ENCODE assay signal across 1 cellular context in the genomic region with DNA sequence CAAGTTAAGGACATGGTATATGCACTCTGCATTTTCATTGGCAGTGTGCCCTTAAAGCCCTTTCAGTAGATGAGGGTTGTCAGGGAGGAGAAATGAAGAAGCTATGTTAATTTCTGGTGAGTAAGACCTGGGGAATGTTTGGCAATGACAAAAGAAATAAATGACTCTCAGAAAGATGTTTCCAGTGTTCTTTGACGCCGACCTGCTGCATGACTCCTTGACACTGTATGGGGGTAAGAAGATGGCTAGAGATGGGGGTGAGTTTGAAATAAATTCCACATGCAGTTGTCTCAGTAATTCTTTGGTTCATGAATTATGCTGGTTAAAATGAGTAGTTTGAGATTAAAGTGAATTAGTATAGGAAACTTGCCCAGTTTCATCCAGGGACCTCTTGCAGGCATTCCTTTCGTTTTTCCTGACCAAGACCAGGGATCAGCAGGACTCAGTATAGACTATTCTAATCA.
TF ChIP-seq lines count a peak whose summit lies in the region.

No MANE protein-coding gene starts in this region.

TF ChIP-seq in HepG2, 621 proteins besides CTCF, POLR2A, EP300 and RAD21:
- TF ChIP-seq ATAD3A (CRISPR knock-in tag; IDR thresholded peaks at IDR 0.05): no peak
- no peak for TF ChIP-seq SP2 (CRISPR knock-in tag; IDR thresholded peaks at IDR 0.05)
- no peak for TF ChIP-seq KAT8 (CRISPR knock-in tag; IDR thresholded peaks at IDR 0.05)
- no peak for TF ChIP-seq ZNF839 (CRISPR knock-in tag; IDR thresholded peaks at IDR 0.05; ENCODE audit: borderline replicate concordance)
- TF ChIP-seq, protein P1, sequence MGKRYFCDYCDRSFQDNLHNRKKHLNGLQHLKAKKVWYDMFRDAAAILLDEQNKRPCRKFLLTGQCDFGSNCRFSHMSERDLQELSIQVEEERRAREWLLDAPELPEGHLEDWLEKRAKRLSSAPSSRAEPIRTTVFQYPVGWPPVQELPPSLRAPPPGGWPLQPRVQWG (CRISPR knock-in tag; IDR thresholded peaks at IDR 0.05; ENCODE audit: borderline replicate concordance, low read depth): no peak
- TF ChIP-seq FOSL1 (CRISPR knock-in tag; IDR thresholded peaks at IDR 0.05; ENCODE audit: borderline replicate concordance): no peak
- TF ChIP-seq YEATS2 (CRISPR knock-in tag; IDR thresholded peaks at IDR 0.05; ENCODE audit: borderline replicate concordance): no peak
- no peak for TF ChIP-seq ETV6 (CRISPR knock-in tag; conservative IDR thresholded peaks at IDR 0.05)
- TF ChIP-seq ZBTB20 (CRISPR knock-in tag; IDR thresholded peaks at IDR 0.05; ENCODE audit: borderline replicate concordance, low read depth): no peak
- TF ChIP-seq, protein P2, sequence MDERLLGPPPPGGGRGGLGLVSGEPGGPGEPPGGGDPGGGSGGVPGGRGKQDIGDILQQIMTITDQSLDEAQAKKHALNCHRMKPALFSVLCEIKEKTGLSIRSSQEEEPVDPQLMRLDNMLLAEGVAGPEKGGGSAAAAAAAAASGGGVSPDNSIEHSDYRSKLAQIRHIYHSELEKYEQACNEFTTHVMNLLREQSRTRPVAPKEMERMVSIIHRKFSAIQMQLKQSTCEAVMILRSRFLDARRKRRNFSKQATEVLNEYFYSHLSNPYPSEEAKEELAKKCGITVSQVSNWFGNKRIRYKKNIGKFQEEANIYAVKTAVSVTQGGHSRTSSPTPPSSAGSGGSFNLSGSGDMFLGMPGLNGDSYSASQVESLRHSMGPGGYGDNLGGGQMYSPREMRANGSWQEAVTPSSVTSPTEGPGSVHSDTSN (CRISPR knock-in tag; IDR thresholded peaks at IDR 0.05): no peak
- no peak for TF ChIP-seq ZNF101 (CRISPR knock-in tag; IDR thresholded peaks at IDR 0.05; ENCODE audit: borderline replicate concordance, low read depth)
- no peak for TF ChIP-seq CBX1 (IDR thresholded peaks at IDR 0.05; ENCODE audit: low read depth)
- no peak for TF ChIP-seq ZNF547 (CRISPR knock-in tag; IDR thresholded peaks at IDR 0.05)
- no peak for TF ChIP-seq RARA (CRISPR knock-in tag; IDR thresholded peaks at IDR 0.05)
- no peak for TF ChIP-seq HOXA3 (CRISPR knock-in tag; IDR thresholded peaks at IDR 0.05)
- TF ChIP-seq PTBP1 (IDR thresholded peaks at IDR 0.05; ENCODE audit: low read depth, low read length, poor library complexity, severe bottlenecking): no peak
